1 cellular context compared by ENCODE assay signal in the genomic region with DNA sequence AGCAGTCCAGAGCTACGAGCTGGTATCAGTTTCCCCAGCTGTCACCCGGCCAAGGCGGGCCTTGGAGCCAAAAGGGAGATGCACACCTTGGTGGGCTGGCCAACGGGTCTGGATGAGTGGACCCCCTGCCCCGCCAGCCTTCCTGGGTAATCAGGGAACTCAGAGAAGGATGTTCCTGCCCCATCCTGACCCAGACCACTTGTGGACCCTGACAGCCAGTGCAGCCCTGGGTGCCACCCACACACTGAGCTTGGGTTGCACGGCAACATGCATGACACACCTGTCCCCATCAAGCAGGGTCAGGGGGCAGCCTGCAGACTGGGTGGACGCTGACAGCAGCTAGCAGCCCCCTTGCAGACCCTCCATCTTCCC.
TF ChIP-seq lines count a peak whose summit lies in the region.

No MANE protein-coding gene starts in this region.

TF ChIP-seq in HepG2, 621 proteins besides CTCF, POLR2A, EP300 and RAD21:
- TF ChIP-seq ZC3H13 (CRISPR knock-in tag; IDR thresholded peaks at IDR 0.05) (0 out of 2 replicates have a peak, but pooled peaks have one; percentile 61), AGO2 (optimal IDR thresholded peaks at IDR 0.05; ENCODE audit: low read depth, low read length) (peak; percentile 61), CC2D1A (CRISPR knock-in tag; IDR thresholded peaks at IDR 0.05) (no peak), ZNF598 (CRISPR knock-in tag; IDR thresholded peaks at IDR 0.05; ENCODE audit: borderline replicate concordance) (0 out of 2 replicates have a peak, but pooled peaks have one; percentile 32)
